Comparison of ENCODE assay signal across 31 cellular contexts in the genomic region with DNA sequence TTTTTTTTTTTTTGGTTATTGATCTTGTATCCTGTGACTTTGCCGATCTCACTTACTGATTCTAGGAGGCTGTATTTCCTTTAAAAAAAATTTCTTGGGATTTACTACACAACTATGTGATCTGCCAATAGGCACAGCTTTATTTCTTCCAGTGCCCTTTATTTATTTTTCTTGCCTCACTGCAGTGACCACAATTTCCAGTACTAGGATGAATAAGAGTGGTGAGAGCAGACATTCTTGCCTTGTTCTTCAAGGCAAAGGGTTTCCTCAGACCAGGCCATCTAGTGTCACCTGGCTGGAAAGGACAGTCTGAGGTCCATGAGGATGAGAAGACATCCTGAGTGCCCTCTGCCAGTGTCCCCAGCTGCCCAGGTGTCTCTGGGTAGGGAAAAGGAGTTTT.
"Had no signal": no experiment of that assay in that cellular context is flagged by ENCODE, and none has a peak within 500 bp of the region (broad histone marks: within the 10 kb centered on the region; RNA-seq: fewer than 3 reads in every experiment).

No MANE protein-coding gene starts in this region.

- H3K4me3 Mint-ChIP-seq: activated B cell treated with CpG ODN at 0.5 μM for 24 hours; activated CD4-positive, alpha-beta T cell treated with anti-CD3 and anti-CD28 coated beads for 36 hours; activated CD8-positive, alpha-beta memory T cell treated with anti-CD3 and anti-CD28 coated beads, Interleukin-2, amount 10 ng/mL, durations not matched to agents 7 days and 5 days; activated CD8-positive, alpha-beta T cell treated with anti-CD3 and anti-CD28 coated beads, Interleukin-2, amount 10 ng/mL, durations not matched to agents 7 days and 5 days; activated naive CD8-positive, alpha-beta T cell; central memory CD8-positive, alpha-beta T cell; memory B cell; naive thymus-derived CD4-positive, alpha-beta T cell; stimulated activated effector memory CD8-positive, alpha-beta T cell treated with anti-CD3 and anti-CD28 coated beads, Interleukin-12 subunit alpha, Interleukin-12 subunit beta, amount 100 ng/mL, for 72 hours; stimulated activated naive CD8-positive, alpha-beta T cell treated with anti-CD3 and anti-CD28 coated beads, Interleukin-15, Interleukin-2, amounts not matched to agents 100 ng/mL and 50 ng/mL, for 24 hours had no signal

- H3K36me3 ChIP-seq: gastroesophageal sphincter, pancreas, prostate gland, thoracic aorta had no signal

- H3K4me2 ChIP-seq: hepatocyte had no signal

- H3K27me3 ChIP-seq: gastroesophageal sphincter, hepatocyte, pancreas had no signal

- H3K4me1 Mint-ChIP-seq: activated B cell treated with CpG ODN at 0.5 μM for 24 hours; activated CD4-positive, alpha-beta T cell treated with anti-CD3 and anti-CD28 coated beads for 36 hours; activated CD8-positive, alpha-beta memory T cell treated with anti-CD3 and anti-CD28 coated beads, Interleukin-2, amount 10 ng/mL, durations not matched to agents 7 days and 5 days; central memory CD8-positive, alpha-beta T cell; memory B cell; naive thymus-derived CD4-positive, alpha-beta T cell; stimulated activated effector memory CD8-positive, alpha-beta T cell treated with anti-CD3 and anti-CD28 coated beads, Interleukin-12 subunit alpha, Interleukin-12 subunit beta, amount 100 ng/mL, for 72 hours had no signal

- H3K36me3 Mint-ChIP-seq: activated CD8-positive, alpha-beta memory T cell treated with anti-CD3 and anti-CD28 coated beads, Interleukin-2, amount 10 ng/mL, durations not matched to agents 7 days and 5 days; activated naive CD8-positive, alpha-beta T cell; memory B cell; naive thymus-derived CD4-positive, alpha-beta T cell; stimulated activated effector memory CD8-positive, alpha-beta T cell treated with anti-CD3 and anti-CD28 coated beads, Interleukin-12 subunit alpha, Interleukin-12 subunit beta, amount 100 ng/mL, for 72 hours had no signal

- DNase-seq: activated B cell treated with CpG ODN at 0.5 μM for 24 hours; activated CD4-positive, alpha-beta T cell treated with anti-CD3 and anti-CD28 coated beads for 36 hours; activated CD8-positive, alpha-beta memory T cell treated with anti-CD3 and anti-CD28 coated beads, Interleukin-2, amount 10 ng/mL, durations not matched to agents 7 days and 5 days; activated CD8-positive, alpha-beta T cell treated with anti-CD3 and anti-CD28 coated beads, Interleukin-2, amount 10 ng/mL, durations not matched to agents 7 days and 5 days; activated naive CD4-positive, alpha-beta T cell; activated T-cell treated with anti-CD3 and anti-CD28 coated beads, Interleukin-2, amount 50 U/mL, for 48 hours; anterior cingulate cortex; effector CD8-positive, alpha-beta T cell; kidney; left colon; midbrain; naive thymus-derived CD4-positive, alpha-beta T cell; nucleus accumbens; retina; stimulated activated CD4-positive, alpha-beta T cell treated with anti-CD3 and anti-CD28 coated beads, Interleukin-4, amount 100 ng/mL, for 24 hours; trophoblast cell had no signal

- H3K4me1 ChIP-seq: gastroesophageal sphincter, pancreas had no signal

- H3K9me3 Mint-ChIP-seq: activated B cell treated with CpG ODN at 0.5 μM for 24 hours; central memory CD8-positive, alpha-beta T cell; stimulated activated naive CD8-positive, alpha-beta T cell treated with anti-CD3 and anti-CD28 coated beads, Interleukin-15, Interleukin-2, amounts not matched to agents 100 ng/mL and 50 ng/mL, for 24 hours had no signal

- FAIRE-seq: bronchial epithelial cell, colon, endometrium, kidney, pancreas, urothelium cell line had no signal

- H2AFZ ChIP-seq: hepatocyte had no signal

- H3K27ac ChIP-seq: gastroesophageal sphincter, hepatocyte, pancreas, prostate gland, skin epidermis, thoracic aorta had no signal

- H3K27ac Mint-ChIP-seq: activated B cell treated with CpG ODN at 0.5 μM for 24 hours; activated CD4-positive, alpha-beta T cell treated with anti-CD3 and anti-CD28 coated beads for 36 hours; activated CD8-positive, alpha-beta memory T cell treated with anti-CD3 and anti-CD28 coated beads, Interleukin-2, amount 10 ng/mL, durations not matched to agents 7 days and 5 days; activated CD8-positive, alpha-beta T cell treated with anti-CD3 and anti-CD28 coated beads, Interleukin-2, amount 10 ng/mL, durations not matched to agents 7 days and 5 days; activated naive CD8-positive, alpha-beta T cell; memory B cell; naive thymus-derived CD4-positive, alpha-beta T cell; stimulated activated effector memory CD8-positive, alpha-beta T cell treated with anti-CD3 and anti-CD28 coated beads, Interleukin-12 subunit alpha, Interleukin-12 subunit beta, amount 100 ng/mL, for 72 hours; stimulated activated naive CD8-positive, alpha-beta T cell treated with anti-CD3 and anti-CD28 coated beads, Interleukin-15, Interleukin-2, amounts not matched to agents 100 ng/mL and 50 ng/mL, for 24 hours had no signal

- H3K27me3 Mint-ChIP-seq: activated B cell treated with CpG ODN at 0.5 μM for 24 hours; stimulated activated naive CD8-positive, alpha-beta T cell treated with anti-CD3 and anti-CD28 coated beads, Interleukin-15, Interleukin-2, amounts not matched to agents 100 ng/mL and 50 ng/mL, for 24 hours had no signal

- H3K9me3 ChIP-seq: gastroesophageal sphincter, pancreas, prostate gland, thoracic aorta had no signal

- H3K4me3 ChIP-seq: gastroesophageal sphincter, hepatocyte, pancreas, prostate gland, skin epidermis, thoracic aorta had no signal
